9 cellular contexts compared by ENCODE assay signal in genomic region chr6:154247119-154247814, GRCh38.
A peak's percentile ranks its signal among the peaks of the same experiment; 100 is the strongest.
DNase-seq lines count a peak whose midpoint lies in the region; ATAC-seq and TF ChIP-seq lines count a peak whose summit lies in the region.
"Had no signal": no experiment of that assay in that cellular context is flagged by ENCODE, and none has a peak within 500 bp of the region (broad histone marks: within the 10 kb centered on the region; RNA-seq: fewer than 3 reads in every experiment).

No MANE protein-coding gene starts in this region.

- CTCF ChIA-PET in activated CD8-positive, alpha-beta memory T cell treated with anti-CD3 and anti-CD28 coated beads, Interleukin-2, amount 10 ng/mL, durations not matched to agents 7 days and 5 days (lab: Charles Lee), result interaction anchor here (1.1 to 10.6 kb wide), 8 partner anchors 8 to 93 kb away, joined by 3 to 80 read pairs (median 14); no protein-coding TSS in a partner anchor

- ATAC-seq in activated CD8-positive, alpha-beta memory T cell treated with anti-CD3 and anti-CD28 coated beads, Interleukin-2, amount 10 ng/mL, durations not matched to agents 7 days and 5 days, result peak; percentile 67
- ATAC-seq in HG02943 (IDR thresholded peaks at IDR 0.05; ENCODE audit: low read depth, unreplicated experiment), result peak; percentile 43
- ATAC-seq in stimulated activated naive B cell treated with anti-CD40 and anti-IgM and Interleukin-4, amounts not matched to agents 10 μg/mL and 1 μg/mL and 100 μg/mL, for 72 hours (replicated peaks), result peak; percentile 42 to 49

- H3K4me1 Mint-ChIP-seq in activated CD8-positive, alpha-beta memory T cell treated with anti-CD3 and anti-CD28 coated beads, Interleukin-2, amount 10 ng/mL, durations not matched to agents 7 days and 5 days, result peaks cover 83% of the 10 kb centered on the region
- H3K4me1 Mint-ChIP-seq in endodermal cell, result peaks cover 51% of the 10 kb centered on the region
- peaks cover 15 to 50% of the 10 kb centered on the region in 2 donors for H3K4me1 Mint-ChIP-seq in stimulated activated naive B cell treated with anti-CD40 and anti-IgM and Interleukin-4, amounts not matched to agents 10 μg/mL and 1 μg/mL and 100 μg/mL, for 72 hours

- H3K9me3 Mint-ChIP-seq in activated CD8-positive, alpha-beta memory T cell treated with anti-CD3 and anti-CD28 coated beads, Interleukin-2, amount 10 ng/mL, durations not matched to agents 7 days and 5 days (ENCODE audit: low read depth), result no peaks in the 10 kb centered on the region
- no peaks in the 10 kb centered on the region for H3K9me3 Mint-ChIP-seq in endodermal cell
- H3K9me3 Mint-ChIP-seq in stimulated activated naive B cell treated with anti-CD40 and anti-IgM and Interleukin-4, amounts not matched to agents 10 μg/mL and 1 μg/mL and 100 μg/mL, for 72 hours, result peaks cover 5 to 8% of the 10 kb centered on the region in 2 donors

- H3K27ac ChIP-seq in endodermal cell (ENCODE audit: low read depth, low read length) (peak overlapping the region; percentile 21), tibial artery (no peak overlapping the region)
- H3K27ac ChIP-seq: C4-2B had no signal

- H3K27me3 ChIP-seq in endodermal cell (ENCODE audit: control insufficient read depth, insufficient read depth, low read length, poor library complexity, severe bottlenecking), result no peaks in the 10 kb centered on the region
- no peaks in the 10 kb centered on the region for H3K27me3 ChIP-seq in tibial artery

- 24 to 28% methylated on average over 6 to 12 of the region's 12 CpGs for WGBS in endodermal cell (ENCODE audit: insufficient coverage in 1 of 2, insufficient read length in 1 of 2), 2 experiments

- peak overlapping the region; percentile 91 for H3K4me3 Mint-ChIP-seq in activated CD8-positive, alpha-beta memory T cell treated with anti-CD3 and anti-CD28 coated beads, Interleukin-2, amount 10 ng/mL, durations not matched to agents 7 days and 5 days
- H3K4me3 Mint-ChIP-seq in endodermal cell, result peak overlapping the region; percentile 41
- peak overlapping the region in 1 of 2 donors; percentile 62 for H3K4me3 Mint-ChIP-seq in stimulated activated naive B cell treated with anti-CD40 and anti-IgM and Interleukin-4, amounts not matched to agents 10 μg/mL and 1 μg/mL and 100 μg/mL, for 72 hours

- peak overlapping the region; percentile 95 for H3K27ac Mint-ChIP-seq in activated CD8-positive, alpha-beta memory T cell treated with anti-CD3 and anti-CD28 coated beads, Interleukin-2, amount 10 ng/mL, durations not matched to agents 7 days and 5 days
- H3K27ac Mint-ChIP-seq in endodermal cell, result peak overlapping the region; percentile 91
- no peak overlapping the region for H3K27ac Mint-ChIP-seq in stimulated activated naive B cell treated with anti-CD40 and anti-IgM and Interleukin-4, amounts not matched to agents 10 μg/mL and 1 μg/mL and 100 μg/mL, for 72 hours

- H3K27me3 Mint-ChIP-seq in activated CD8-positive, alpha-beta memory T cell treated with anti-CD3 and anti-CD28 coated beads, Interleukin-2, amount 10 ng/mL, durations not matched to agents 7 days and 5 days, result no peaks in the 10 kb centered on the region
- no peaks in the 10 kb centered on the region for H3K27me3 Mint-ChIP-seq in endodermal cell (ENCODE audit: insufficient read depth)
- H3K27me3 Mint-ChIP-seq in stimulated activated naive B cell treated with anti-CD40 and anti-IgM and Interleukin-4, amounts not matched to agents 10 μg/mL and 1 μg/mL and 100 μg/mL, for 72 hours, result peaks cover 32 to 50% of the 10 kb centered on the region in 2 donors

- peaks cover 12% of the 10 kb centered on the region for H3K4me1 ChIP-seq in endodermal cell (ENCODE audit: control insufficient read depth, insufficient read depth, low read length)
- H3K4me1 ChIP-seq in tibial artery, result no peaks in the 10 kb centered on the region

- peaks cover 28% of the 10 kb centered on the region for H3K36me3 Mint-ChIP-seq in activated CD8-positive, alpha-beta memory T cell treated with anti-CD3 and anti-CD28 coated beads, Interleukin-2, amount 10 ng/mL, durations not matched to agents 7 days and 5 days
- H3K36me3 Mint-ChIP-seq in endodermal cell (ENCODE audit: low read depth), result no peaks in the 10 kb centered on the region
- peaks cover 0 to 5% of the 10 kb centered on the region in 2 donors for H3K36me3 Mint-ChIP-seq in stimulated activated naive B cell treated with anti-CD40 and anti-IgM and Interleukin-4, amounts not matched to agents 10 μg/mL and 1 μg/mL and 100 μg/mL, for 72 hours

- intact Hi-C loops in tibial artery (cut with DNase I; ENCODE audit: low total_unique reads), result no loop called here

- H3K9me3 ChIP-seq in endodermal cell (ENCODE audit: control insufficient read depth, low read length), result no peaks in the 10 kb centered on the region
- H3K9me3 ChIP-seq in tibial artery, result no peaks in the 10 kb centered on the region

- peak overlapping the region; percentile 45 for H3K9ac ChIP-seq in endodermal cell (ENCODE audit: extremely low read depth, low read length, poor library complexity, severe bottlenecking)

- H3K36me3 ChIP-seq in endodermal cell (ENCODE audit: control insufficient read depth, insufficient read depth, low read length), result no peaks in the 10 kb centered on the region
- H3K36me3 ChIP-seq in tibial artery, result no peaks in the 10 kb centered on the region

- DNase-seq in activated CD8-positive, alpha-beta memory T cell treated with anti-CD3 and anti-CD28 coated beads, Interleukin-2, amount 10 ng/mL, durations not matched to agents 7 days and 5 days, result peak; percentile 68
- no peak for DNase-seq in activated CD8-positive, alpha-beta memory T cell treated with anti-CD3 and anti-CD28 coated beads, Interleukin-2, amount 50 U/mL, for 4 hours
- DNase-seq in NOMO-1 treated with DMSO at 0.1 percent for 48 hours (lab: John Stamatoyannopoulos, UW; ENCODE audit: unreplicated experiment) (peak; percentile 38), endodermal cell (peak; percentile 53), tibial artery (no peak), middle frontal gyrus (ENCODE audit: extremely low spot score, low spot score) (no peak)
- no peak for DNase-seq in stimulated activated naive B cell treated with anti-CD40 and anti-IgM and Interleukin-4, amounts not matched to agents 10 μg/mL and 1 μg/mL and 100 μg/mL, for 72 hours

- TF ChIP-seq CTCF in endodermal cell (conservative IDR thresholded peaks at IDR 0.05) (no peak), tibial artery (IDR thresholded peaks at IDR 0.05) (no peak)

- H3K4me3 ChIP-seq in endodermal cell (ENCODE audit: low read length), result peak overlapping the region; percentile 67
- H3K4me3 ChIP-seq in tibial artery, result no peak overlapping the region

Comparison
In these comparisons a context has a peak if more than half of its experiments do, and no peak if none do; other contexts are left out.
1. DNase-seq: peak in activated CD8-positive, alpha-beta memory T cell treated with anti-CD3 and anti-CD28 coated beads, Interleukin-2, amount 10 ng/mL, durations not matched to agents 7 days and 5 days (single experiment), NOMO-1 treated with DMSO at 0.1 percent for 48 hours (single experiment) and endodermal cell (single experiment); none in activated CD8-positive, alpha-beta memory T cell treated with anti-CD3 and anti-CD28 coated beads, Interleukin-2, amount 50 U/mL, for 4 hours (single experiment), stimulated activated naive B cell treated with anti-CD40 and anti-IgM and Interleukin-4, amounts not matched to agents 10 μg/mL and 1 μg/mL and 100 μg/mL, for 72 hours (single experiment), tibial artery (0 of 2) and middle frontal gyrus (single experiment).
2. Peak in every context shown above with its lines, with median percentiles within 50 percentile points of each other: ATAC-seq.